Comparison of ENCODE assay signal across 9 cellular contexts in the genomic region with DNA sequence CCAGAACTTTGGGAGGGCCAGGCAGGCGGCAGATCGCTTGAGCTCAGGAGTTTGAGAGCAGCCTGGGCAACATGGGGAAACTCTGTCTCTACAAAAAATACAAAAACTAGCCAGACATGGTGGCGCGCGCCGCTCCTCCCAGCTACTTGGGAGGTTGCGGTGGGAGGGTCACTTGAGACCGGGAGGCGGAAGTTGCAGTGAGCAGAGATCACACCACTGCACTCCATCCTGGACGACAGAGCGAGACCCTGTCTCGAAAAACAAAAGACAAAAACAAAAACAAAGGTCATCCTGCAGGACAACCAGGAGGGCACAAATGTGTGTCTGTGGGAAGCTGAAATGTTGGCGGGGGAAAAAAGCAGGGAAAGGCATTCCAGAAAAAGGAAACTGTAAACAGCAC.
A peak's percentile ranks its signal among the peaks of the same experiment; 100 is the strongest.
DNase-seq lines count a peak whose midpoint lies in the region; ATAC-seq and TF ChIP-seq lines count a peak whose summit lies in the region.
"Had no signal": no experiment of that assay in that cellular context is flagged by ENCODE, and none has a peak within 500 bp of the region (broad histone marks: within the 10 kb centered on the region; RNA-seq: fewer than 3 reads in every experiment).

No MANE protein-coding gene starts in this region.

- no peak for DNase-seq in activated naive CD8-positive, alpha-beta T cell treated with anti-CD3 and anti-CD28 coated beads, Interleukin-2, amount 50 U/mL, for 24 hours
- no peak for DNase-seq in GM10266 (ENCODE audit: extremely low spot score)
- no peak for DNase-seq in NK-92 treated with Interleukin-12 subunit alpha and Interleukin-12 subunit beta, amount 100 ng/mL, for 24 hours (lab: John Stamatoyannopoulos, UW)
- DNase-seq: Kasumi-1 had no signal

- no peak for TF ChIP-seq CTCF in GM10266 (IDR thresholded peaks at IDR 0.05; ENCODE audit: control insufficient read depth, insufficient read depth, low read depth, missing control alignments)

- H3K9me3 Mint-ChIP-seq in activated naive CD8-positive, alpha-beta T cell treated with anti-CD3 and anti-CD28 coated beads, Interleukin-2, amount 50 U/mL, for 24 hours: no peaks in the 10 kb centered on the region

- H3K9ac ChIP-seq in HUES64 (ENCODE audit: low read depth, low read length): peak overlapping the region; percentile 98; the same call in 1 of the 2 replicates
- H3K9ac ChIP-seq in iPS-18a (ENCODE audit: low read length): peak overlapping the region; percentile 97

- no peaks in the 10 kb centered on the region for H3K27me3 Mint-ChIP-seq in activated naive CD8-positive, alpha-beta T cell treated with anti-CD3 and anti-CD28 coated beads, Interleukin-2, amount 50 U/mL, for 24 hours

- no peaks in the 10 kb centered on the region for H3K36me3 Mint-ChIP-seq in activated naive CD8-positive, alpha-beta T cell treated with anti-CD3 and anti-CD28 coated beads, Interleukin-2, amount 50 U/mL, for 24 hours (ENCODE audit: low read depth)

- no peaks in the 10 kb centered on the region for H3K27me3 ChIP-seq in HUES64 (ENCODE audit: insufficient read depth, low read length)
- H3K27me3 ChIP-seq in iPS-18a (ENCODE audit: control insufficient read depth, insufficient read depth, low read length): no peaks in the 10 kb centered on the region

- H3K4me1 Mint-ChIP-seq in activated naive CD8-positive, alpha-beta T cell treated with anti-CD3 and anti-CD28 coated beads, Interleukin-2, amount 50 U/mL, for 24 hours: peaks cover 28% of the 10 kb centered on the region

- no peak for ATAC-seq in activated naive CD8-positive, alpha-beta T cell treated with anti-CD3 and anti-CD28 coated beads, Interleukin-2, amount 50 U/mL, for 24 hours
- ATAC-seq in HG03097 (IDR thresholded peaks at IDR 0.05; ENCODE audit: low FRiP score, unreplicated experiment) (no peak), GM18520 (IDR thresholded peaks at IDR 0.05; ENCODE audit: unreplicated experiment) (no peak)

- H3K4me1 ChIP-seq in HUES64 (ENCODE audit: insufficient read depth, low read length): peaks cover 41% of the 10 kb centered on the region
- H3K4me1 ChIP-seq in iPS-18a (ENCODE audit: control insufficient read depth, low read depth, low read length): peaks cover 22% of the 10 kb centered on the region

- H3K27ac ChIP-seq in HUES64 (ENCODE audit: low read depth, low read length) (peak overlapping the region; percentile 100; the same call in 1 of the 2 replicates), iPS-18a (ENCODE audit: low read length) (peak overlapping the region; percentile 42), skin epidermis (peak overlapping the region in 18 of 21 experiments; percentile 97 to 100 (median 100))

- H3K4me3 Mint-ChIP-seq in activated naive CD8-positive, alpha-beta T cell treated with anti-CD3 and anti-CD28 coated beads, Interleukin-2, amount 50 U/mL, for 24 hours: no peak overlapping the region

- H3K4me3 ChIP-seq in HUES64 (ENCODE audit: low read length): peak overlapping the region; percentile 76
- no peak overlapping the region for H3K4me3 ChIP-seq in iPS-18a (ENCODE audit: low read length)
- peak overlapping the region in 1 of 7 experiments; percentile 48 for H3K4me3 ChIP-seq in skin epidermis

- H3K36me3 ChIP-seq in HUES64 (ENCODE audit: insufficient read depth, low read length) (no peaks in the 10 kb centered on the region), iPS-18a (ENCODE audit: control insufficient read depth, low read depth, low read length) (no peaks in the 10 kb centered on the region)

- WGBS in HUES64: 85% methylated on average over 10 of the region's 13 CpGs

- no peaks in the 10 kb centered on the region for H3K9me3 ChIP-seq in HUES64 (ENCODE audit: insufficient read depth, low read depth, low read length)
- H3K9me3 ChIP-seq in iPS-18a (ENCODE audit: control insufficient read depth, low read depth, low read length): no peaks in the 10 kb centered on the region

- peak overlapping the region; percentile 16 for H3K27ac Mint-ChIP-seq in activated naive CD8-positive, alpha-beta T cell treated with anti-CD3 and anti-CD28 coated beads, Interleukin-2, amount 50 U/mL, for 24 hours

Comparison
In these comparisons a context has a peak if more than half of its experiments do, and no peak if none do; other contexts are left out.
1. H3K27ac ChIP-seq: peak in every context shown above with its lines; median percentile 100 in HUES64; 100 in skin epidermis; 42 in iPS-18a.